ENCODE assay signal across 18 cellular contexts in genomic region chr12:119369907-119370546, GRCh38. TPM values are rescaled to one million over a fixed set of nuclear protein-coding genes. Genes with fewer than 3 reads are reported as not detected.
DNase-seq lines count a peak whose midpoint lies in the region; ATAC-seq and TF ChIP-seq lines count a peak whose summit lies in the region.
"Had no signal": no experiment of that assay in that cellular context is flagged by ENCODE, and none has a peak within 500 bp of the region (broad histone marks: within the 10 kb centered on the region; RNA-seq: fewer than 3 reads in every experiment).

No MANE protein-coding gene starts in this region.

- H3K27ac ChIP-seq in HEK293 (ENCODE audit: extremely low read depth, low read depth, low read length) = no peak overlapping the region
- H3K27ac ChIP-seq: left ventricle myocardium inferior, Peyer's patch had no signal

- ATAC-seq in GM18867 (IDR thresholded peaks at IDR 0.05; ENCODE audit: unreplicated experiment) = no peak
- ATAC-seq: activated CD8-positive, alpha-beta T cell treated with anti-CD3 and anti-CD28 coated beads, Interleukin-2, amount 10 ng/mL, durations not matched to agents 7 days and 5 days; naive thymus-derived CD4-positive, alpha-beta T cell had no signal

- TF ChIP-seq CTCF in HEK293 (tag by site-specific recombination; IDR thresholded peaks at IDR 0.05) (no peak), epithelial cell of esophagus (IDR thresholded peaks at IDR 0.05; ENCODE audit: insufficient read depth, low read depth, low read length, missing control alignments) (no peak)

- no peaks in the 10 kb centered on the region for H3K9me3 ChIP-seq in HEK293 (ENCODE audit: control insufficient read depth, insufficient read depth, low read depth, low read length)
- H3K9me3 ChIP-seq: left ventricle myocardium inferior, Peyer's patch had no signal

- CTCF ChIA-PET in HEK293 (lab: Yijun Ruan, JAX) = no interaction called here

- peak; percentile 5 for DNase-seq in A172 (ENCODE audit: low spot score)
- DNase-seq in NCI-H510A (lab: John Stamatoyannopoulos, UW) = peak; percentile 74
- peak; percentile 62 for DNase-seq in epithelial cell of esophagus (ENCODE audit: low read depth)
- no peak for DNase-seq in NAMALWA (ENCODE audit: low spot score)
- DNase-seq in GM03348 (ENCODE audit: low spot score) = no peak
- no peak for DNase-seq in anterior cingulate cortex (lab: John Stamatoyannopoulos, UW)
- DNase-seq: activated CD8-positive, alpha-beta T cell treated with anti-CD3 and anti-CD28 coated beads, Interleukin-2, amount 10 ng/mL, durations not matched to agents 7 days and 5 days; foreskin fibroblast; Kasumi-1; left ventricle myocardium inferior; naive thymus-derived CD4-positive, alpha-beta T cell; NCI-H226; Peyer's patch; stimulated activated CD4-positive, alpha-beta T cell treated with anti-CD3 and anti-CD28 coated beads, Interleukin-12 subunit alpha, Interleukin-12 subunit beta, amount 100 ng/mL, for 4 hours; SW 1271 had no signal

- no peaks in the 10 kb centered on the region for H3K36me3 ChIP-seq in HEK293 (ENCODE audit: control insufficient read depth in 2 of 2, insufficient read depth in 1 of 2, low read length in 2 of 2)
- H3K36me3 ChIP-seq: left ventricle myocardium inferior, Peyer's patch had no signal

- no peak overlapping the region for H3K4me3 ChIP-seq in HEK293 (ENCODE audit: low read depth, low read length)
- H3K4me3 ChIP-seq in epithelial cell of esophagus (ENCODE audit: low read length) = no peak overlapping the region
- H3K4me3 ChIP-seq: left ventricle myocardium inferior, Peyer's patch had no signal

- H3K4me1 ChIP-seq in HEK293 (ENCODE audit: control insufficient read depth, insufficient read depth, low read length) = no peaks in the 10 kb centered on the region
- H3K4me1 ChIP-seq: Peyer's patch had no signal

- POLR2A ChIA-PET in HEK293 (lab: Yijun Ruan, JAX) = no interaction called here

TF ChIP-seq in HEK293, 187 proteins besides CTCF, POLR2A, EP300 and RAD21:
- TF ChIP-seq PRDM10 (tag by site-specific recombination; IDR thresholded peaks at IDR 0.05) (0 out of 2 replicates have a peak, but pooled peaks have one; percentile 17), ZNF23 (tag by site-specific recombination; IDR thresholded peaks at IDR 0.05; ENCODE audit: borderline replicate concordance) (no peak)

RNA-seq across cellular contexts. Expression of gene CCDC60, which starts 35.5 kb away (rescaled TPM):
- total RNA-seq in A172 (2014; rRNA removed; shearing (Covaris generic)) = not detected in 2 replicates
- total RNA-seq: activated CD8-positive, alpha-beta T cell treated with anti-CD3 and anti-CD28 coated beads, Interleukin-2, amount 10 ng/mL, durations not matched to agents 7 days and 5 days; left ventricle myocardium inferior; naive thymus-derived CD4-positive, alpha-beta T cell; posterior vena cava had no signal

Comparison
In these comparisons a context has a peak if more than half of its experiments do, and no peak if none do; other contexts are left out.
1. DNase-seq: peak in A172 (single experiment), NCI-H510A (single experiment) and epithelial cell of esophagus (single experiment); none in NAMALWA (single experiment), GM03348 (single experiment) and anterior cingulate cortex (0 of 58).